22 cellular contexts compared by ENCODE assay signal in the genomic region with DNA sequence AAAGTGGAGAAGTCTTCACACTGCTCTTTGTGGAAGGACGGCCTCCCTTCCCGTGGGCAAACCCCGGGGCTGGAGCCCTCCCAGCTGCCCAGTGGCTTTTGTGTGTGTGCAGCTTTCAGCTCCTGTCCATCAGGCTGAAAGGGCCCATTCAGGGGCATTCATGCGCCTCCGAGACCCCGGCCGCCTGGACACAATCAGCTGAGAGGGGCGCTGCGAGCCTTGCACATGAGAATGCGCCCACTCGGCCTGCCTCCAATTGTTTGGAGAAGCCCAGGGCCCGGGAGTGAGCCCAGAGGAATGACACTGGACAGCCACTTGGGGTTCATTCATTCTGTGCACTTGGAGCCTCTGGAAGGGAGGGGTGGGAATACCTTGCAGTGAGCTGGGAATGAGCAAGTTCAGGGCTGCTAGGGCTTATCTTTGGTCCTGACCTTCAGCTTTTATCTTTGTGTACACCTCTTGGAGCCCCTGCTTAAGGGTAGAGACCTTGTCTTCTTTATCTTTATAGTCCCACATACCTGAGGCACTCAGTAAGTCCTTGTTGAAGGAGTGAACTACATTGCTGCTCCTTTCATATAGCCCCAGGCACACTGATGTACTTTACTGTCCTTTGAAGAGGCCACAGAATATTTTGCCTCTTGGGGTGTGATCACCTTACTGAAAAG. TPM values are rescaled to one million over a fixed set of nuclear protein-coding genes. Genes with fewer than 3 reads are reported as not detected.
A peak's percentile ranks its signal among the peaks of the same experiment; 100 is the strongest.
DNase-seq lines count a peak whose midpoint lies in the region; ATAC-seq, FAIRE-seq and TF ChIP-seq lines count a peak whose summit lies in the region.
"Had no signal": no experiment of that assay in that cellular context is flagged by ENCODE, and none has a peak within 500 bp of the region (broad histone marks: within the 10 kb centered on the region; RNA-seq: fewer than 3 reads in every experiment).

No MANE protein-coding gene starts in this region.

- TF ChIP-seq CTCF in A549 (IDR thresholded peaks at IDR 0.05) (no peak), neural progenitor cell (IDR thresholded peaks at IDR 0.05) (no peak), foreskin fibroblast (IDR thresholded peaks at IDR 0.05; ENCODE audit: low read depth, low read length) (no peak), MM.1S (IDR thresholded peaks at IDR 0.05; ENCODE audit: low read length) (no peak)

- H3K36me3 ChIP-seq in neural progenitor cell (no peaks in the 10 kb centered on the region), MM.1S (replicated peaks; ENCODE audit: insufficient read depth, low read length) (no peaks in the 10 kb centered on the region)

- H3K79me2 ChIP-seq in neural progenitor cell (ENCODE audit: low read depth) = peaks cover 26% of the 10 kb centered on the region
- no peaks in the 10 kb centered on the region for H3K79me2 ChIP-seq in MM.1S (ENCODE audit: low read length)

- no peaks in the 10 kb centered on the region for H3K9me3 ChIP-seq in A549
- H3K9me3 ChIP-seq in neural progenitor cell (ENCODE audit: low read depth) = no peaks in the 10 kb centered on the region
- no peaks in the 10 kb centered on the region for H3K9me3 ChIP-seq in MM.1S (replicated peaks; ENCODE audit: insufficient read depth, low read length)

- H3K27me3 ChIP-seq in neural progenitor cell (no peaks in the 10 kb centered on the region), MM.1S (replicated peaks; ENCODE audit: insufficient read depth, low read length) (no peaks in the 10 kb centered on the region)
- H3K27me3 ChIP-seq: foreskin keratinocyte had no signal

- WGBS in A549 (ENCODE audit: missing lambda C conversion rate) = 81% methylated on average over 12 of the region's 12 CpGs

- H3K4me3 Mint-ChIP-seq in neural progenitor cell = peak overlapping the region; percentile 74
- H3K4me3 Mint-ChIP-seq: activated naive CD8-positive, alpha-beta T cell treated with anti-CD3 and anti-CD28 coated beads, Interleukin-2, amount 10 ng/mL, durations not matched to agents 7 days and 5 days; T-cell had no signal

- peak overlapping the region; percentile 98 for H3K27ac Mint-ChIP-seq in neural progenitor cell
- H3K27ac Mint-ChIP-seq: activated naive CD8-positive, alpha-beta T cell treated with anti-CD3 and anti-CD28 coated beads, Interleukin-2, amount 10 ng/mL, durations not matched to agents 7 days and 5 days; activated T-helper 2 cell treated with anti-CD3 and anti-CD28 coated beads, Interferon-gamma antibody, Interleukin-2, Interleukin-4, amounts not matched to agents 10 μg/mL and 5 μg/mL and 100 μg/mL, durations not matched to agents 14 hours and 24 hours and 36 hours; T-cell had no signal

- H3F3A ChIP-seq in neural progenitor cell (ENCODE audit: low read depth) = peaks cover 21% of the 10 kb centered on the region
- no peaks in the 10 kb centered on the region for H3F3A ChIP-seq in MM.1S (ENCODE audit: insufficient read depth, low read length)

- no peak for TF ChIP-seq POLR2A in A549 (IDR thresholded peaks at IDR 0.05; ENCODE audit: low read length)

- POLR2A ChIA-PET in A549 (lab: Yijun Ruan, JAX) = no interaction called here

- ATAC-seq in A549 (peak; percentile 14 to 36; a peak in 3 of 6 replicates), HG03354 (IDR thresholded peaks at IDR 0.05; ENCODE audit: poor library complexity, severe bottlenecking, unreplicated experiment) (no peak)
- ATAC-seq: foreskin keratinocyte, right cardiac atrium, T-cell had no signal

- no peak overlapping the region for H3K4me2 ChIP-seq in A549
- H3K4me2 ChIP-seq in neural progenitor cell = peak overlapping the region; percentile 77
- H3K4me2 ChIP-seq in MM.1S (ENCODE audit: low read depth, low read length) = no peak overlapping the region

- peaks cover 15% of the 10 kb centered on the region for H3K36me3 Mint-ChIP-seq in neural progenitor cell
- H3K36me3 Mint-ChIP-seq: activated naive CD8-positive, alpha-beta T cell treated with anti-CD3 and anti-CD28 coated beads, Interleukin-2, amount 10 ng/mL, durations not matched to agents 7 days and 5 days; T-cell had no signal

- H3K4me1 Mint-ChIP-seq in neural progenitor cell = peaks cover 49% of the 10 kb centered on the region
- H3K4me1 Mint-ChIP-seq: T-cell had no signal

- CTCF ChIA-PET in A549 (lab: Yijun Ruan, JAX) = no interaction called here

- H4K20me1 ChIP-seq in neural progenitor cell (ENCODE audit: low read depth) (peaks cover 25% of the 10 kb centered on the region), MM.1S (ENCODE audit: insufficient read depth, low read length) (no peaks in the 10 kb centered on the region)

- H3K27me3 Mint-ChIP-seq in neural progenitor cell (ENCODE audit: insufficient read depth, low read depth) = peaks cover 9% of the 10 kb centered on the region

- no peak for TF ChIP-seq EP300 in A549 (IDR thresholded peaks at IDR 0.05)

- H3K4me1 ChIP-seq in A549 = peaks cover 10% of the 10 kb centered on the region; the same call in 2 of the 3 replicates
- H3K4me1 ChIP-seq in neural progenitor cell = peaks cover 20% of the 10 kb centered on the region
- H3K4me1 ChIP-seq in MM.1S (ENCODE audit: low read length) = no peaks in the 10 kb centered on the region

- peaks cover 6% of the 10 kb centered on the region for H3K9me3 Mint-ChIP-seq in neural progenitor cell
- H3K9me3 Mint-ChIP-seq: activated naive CD8-positive, alpha-beta T cell treated with anti-CD3 and anti-CD28 coated beads, Interleukin-2, amount 10 ng/mL, durations not matched to agents 7 days and 5 days; activated T-helper 2 cell treated with anti-CD3 and anti-CD28 coated beads, Interferon-gamma antibody, Interleukin-2, Interleukin-4, amounts not matched to agents 10 μg/mL and 5 μg/mL and 100 μg/mL, durations not matched to agents 14 hours and 24 hours and 36 hours; T-cell had no signal

- no peak for FAIRE-seq in A549 (lab: Jason Lieb, UNC)
- FAIRE-seq: D721Med, G401.6 had no signal

- H3K27ac ChIP-seq in A549 = no peak overlapping the region
- no peak overlapping the region for H3K27ac ChIP-seq in neural progenitor cell
- H3K27ac ChIP-seq in MM.1S (ENCODE audit: low read length) = no peak overlapping the region
- H3K27ac ChIP-seq: foreskin keratinocyte had no signal

- no peaks in the 10 kb centered on the region for H3K9me2 ChIP-seq in MM.1S (replicated peaks; ENCODE audit: insufficient read depth, low read length)

- TF ChIP-seq RAD21 in A549 (conservative IDR thresholded peaks at IDR 0.05 in 1 of 2, IDR thresholded peaks at IDR 0.05 in 1 of 2) = no peak

- H3K9ac ChIP-seq in neural progenitor cell (no peak overlapping the region), MM.1S (ENCODE audit: low read length) (no peak overlapping the region)

- no peak for DNase-seq in A549 (ENCODE audit: low read depth in 1 of 2, low spot score in 1 of 2)
- peak in 50 of 58 donors; percentile 4 to 81 (median 43) for DNase-seq in anterior cingulate cortex (lab: John Stamatoyannopoulos, UW)
- peak in 32 of 51 donors; percentile 5 to 77 (median 38) for DNase-seq in hypothalamus (lab: John Stamatoyannopoulos, UW)
- DNase-seq in neural progenitor cell (ENCODE audit: low spot score) = peak; percentile 97
- DNase-seq in foreskin fibroblast = no peak
- DNase-seq in NCI-H526 (lab: John Stamatoyannopoulos, UW) = no peak
- no peak for DNase-seq in MM.1S
- DNase-seq: activated CD4-positive, alpha-beta T cell treated with anti-CD3 and anti-CD28 coated beads, Interleukin-2, amount 50 U/mL, for 1 hour; activated naive CD8-positive, alpha-beta T cell treated with anti-CD3 and anti-CD28 coated beads, Interleukin-2, amount 10 ng/mL, durations not matched to agents 7 days and 5 days; dermis blood vessel endothelial cell; foreskin keratinocyte; KG1; NCI-H187; right cardiac atrium; stimulated activated CD4-positive, alpha-beta T cell treated with anti-CD3 and anti-CD28 coated beads, Interleukin-15, amount 100 ng/mL, for 24 hours; T-cell had no signal

- H2AFZ ChIP-seq in neural progenitor cell (replicated peaks) (no peak overlapping the region), MM.1S (ENCODE audit: low read length) (no peak overlapping the region)

- H3K4me3 ChIP-seq in A549 (no peak overlapping the region), neural progenitor cell (peak overlapping the region; percentile 27), foreskin fibroblast (ENCODE audit: low read depth in 1 of 2, low read length in 2 of 2) (no peak overlapping the region), MM.1S (ENCODE audit: low read length) (no peak overlapping the region)

TF ChIP-seq in A549, 52 proteins besides CTCF, POLR2A, EP300 and RAD21:
- TF ChIP-seq RCOR1 (IDR thresholded peaks at IDR 0.05; ENCODE audit: low read depth, low read length) = no peak
- no peak for TF ChIP-seq FOSL2 (IDR thresholded peaks at IDR 0.05)
- TF ChIP-seq FOSL2 (CRISPR knock-in tag; IDR thresholded peaks at IDR 0.05) = no peak
- no peak for TF ChIP-seq CHD4 (IDR thresholded peaks at IDR 0.05; ENCODE audit: borderline replicate concordance)
- TF ChIP-seq TFCP2L1 (CRISPR knock-in tag; IDR thresholded peaks at IDR 0.05) = no peak
TF ChIP-seq in A549: peak in this region for 0.

RNA-seq across cellular contexts. Expression of a gene that starts 56.5 kb away (rescaled TPM):
- polyA plus RNA-seq in A549 (2011; rRNA removed) = 0.68 and 0.95 TPM in 2 replicates
- polyA plus RNA-seq in A549 (2012; cell fraction: cytosol; rRNA removed) = 3.2 and 4.0 TPM in 2 replicates
- polyA plus RNA-seq in A549 (2012; cell fraction: nucleus; rRNA removed) = 7.1 and 7.9 TPM in 2 replicates
- 4.1 to 5.0 TPM (median 4.4 TPM) in 3 replicates for polyA plus RNA-seq in A549 (2017; fragmentation: RNase III; extraction: RNeasy Plus Mini Kit Qiagen cat#74134 plus additional on column Dnase treatment)
- 0.68 and 3.3 TPM in 2 replicates for polyA minus RNA-seq in A549 (2011; rRNA and poly(A)+ RNA removed)
- 1.0 and 3.7 TPM in 2 replicates for total RNA-seq in neural progenitor cell (ENCODE audit: low replicate concordance)
- total RNA-seq: A172; activated naive CD8-positive, alpha-beta T cell treated with anti-CD3 and anti-CD28 coated beads, Interleukin-2, amount 10 ng/mL, durations not matched to agents 7 days and 5 days; mononuclear cell had no signal

Comparison
In these comparisons a context has a peak if more than half of its experiments do, and no peak if none do; other contexts are left out.
1. DNase-seq: peak in anterior cingulate cortex (50 of 58), hypothalamus (32 of 51) and neural progenitor cell (single experiment); none in A549 (0 of 2), foreskin fibroblast (0 of 2), NCI-H526 (0 of 2) and MM.1S (single experiment).